In the genomic region with DNA sequence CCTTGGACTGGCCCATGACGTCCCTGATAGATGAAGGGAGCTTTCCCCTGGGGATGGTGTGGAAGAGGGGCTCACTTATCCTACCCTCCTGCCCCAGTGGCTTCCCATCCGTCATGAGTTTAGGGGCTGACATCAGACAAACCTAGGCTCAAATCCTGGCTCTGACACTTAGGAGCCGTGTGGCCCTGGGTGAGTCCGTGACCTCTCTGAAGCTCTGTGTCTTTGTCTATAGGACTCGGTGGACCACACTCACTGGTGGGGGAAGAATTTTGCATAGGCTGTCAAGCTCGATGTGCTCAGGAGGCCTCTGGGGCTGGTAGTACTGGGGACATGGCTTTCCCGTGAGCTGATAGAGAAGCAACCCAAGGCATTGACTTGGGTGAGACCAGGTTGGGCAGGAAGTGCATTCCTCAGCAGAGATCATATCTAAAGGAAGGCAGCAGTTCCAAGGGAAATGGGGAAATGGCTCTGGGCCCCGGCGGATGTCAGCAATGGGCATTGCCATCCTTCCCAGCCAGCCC, we compare ENCODE assay signal across 7 cellular contexts. TPM values are rescaled to one million over a fixed set of nuclear protein-coding genes. Genes with fewer than 3 reads are reported as not detected.
DNase-seq lines count a peak whose midpoint lies in the region; ATAC-seq lines count a peak whose summit lies in the region.

No MANE protein-coding gene starts in this region.

- peak overlapping the region; percentile 97 for H3K4me2 ChIP-seq in skeletal muscle satellite cell (ENCODE audit: low read length)

- DNase-seq in SK-N-MC (ENCODE audit: low read depth, low spot score) (no peak), epithelial cell of prostate (ENCODE audit: low read depth, low spot score) (no peak), cerebellar nuclear complex (lab: John Stamatoyannopoulos, UW) (no peak)

- H3K36me3 ChIP-seq in SK-N-MC (ENCODE audit: insufficient read depth, low read length) (no peaks in the 10 kb centered on the region), skeletal muscle satellite cell (ENCODE audit: insufficient read depth, low read length) (peaks cover 5% of the 10 kb centered on the region)

- H3K4me1 ChIP-seq in skeletal muscle satellite cell (ENCODE audit: control insufficient read depth, insufficient read depth, low read length) = peaks cover 16% of the 10 kb centered on the region

- H3K9ac ChIP-seq in SK-N-MC (ENCODE audit: insufficient read length) (no peak overlapping the region), skeletal muscle satellite cell (ENCODE audit: low read depth, low read length) (no peak overlapping the region)

- no peaks in the 10 kb centered on the region for H3K9me3 ChIP-seq in SK-N-MC (ENCODE audit: low read depth, low read length)
- H3K9me3 ChIP-seq in skeletal muscle satellite cell (replicated peaks; ENCODE audit: low read length) = no peaks in the 10 kb centered on the region

- ATAC-seq in GM19452 (IDR thresholded peaks at IDR 0.05; ENCODE audit: unreplicated experiment) (peak; percentile 8), GM19324 (IDR thresholded peaks at IDR 0.05; ENCODE audit: low FRiP score, unreplicated experiment) (no peak), HG02852 (IDR thresholded peaks at IDR 0.05; ENCODE audit: unreplicated experiment) (no peak)

- peak overlapping the region; percentile 99 for H3K4me3 ChIP-seq in SK-N-MC
- no peak overlapping the region for H3K4me3 ChIP-seq in skeletal muscle satellite cell (ENCODE audit: low read length)

- H3K27ac ChIP-seq in SK-N-MC (peak overlapping the region; percentile 90), epithelial cell of prostate (peak overlapping the region; percentile 28)

- H3K27me3 ChIP-seq in skeletal muscle satellite cell (ENCODE audit: control insufficient read depth, insufficient read depth, low read length) = peaks cover 8% of the 10 kb centered on the region

RNA-seq across cellular contexts. Expression of a gene that starts 17.4 kb away (rescaled TPM):
- under 0.01 TPM in 1 of 2 replicates, not detected in the other for total RNA-seq in skeletal muscle satellite cell (2012; rRNA removed)

RNA-seq across cellular contexts. Expression of a gene that starts 20.8 kb away (rescaled TPM):
- 10.1 and 19.0 TPM in 2 replicates for total RNA-seq in skeletal muscle satellite cell (2012; rRNA removed)

RNA-seq across cellular contexts. Expression of a gene that starts 35.7 kb away (rescaled TPM):
- total RNA-seq in skeletal muscle satellite cell (2012; rRNA removed) = 4.1 and 5.7 TPM in 2 replicates

RNA-seq across cellular contexts. Expression of a gene that starts 38.7 kb away (rescaled TPM):
- total RNA-seq in skeletal muscle satellite cell (2012; rRNA removed) = 7.0 and 8.6 TPM in 2 replicates

RNA-seq across cellular contexts. Expression of a gene that starts 49.6 kb away (rescaled TPM):
- 125 and 135 TPM in 2 replicates for total RNA-seq in skeletal muscle satellite cell (2012; rRNA removed)
